ENCODE assay signal across 23 cellular contexts in the genomic region with DNA sequence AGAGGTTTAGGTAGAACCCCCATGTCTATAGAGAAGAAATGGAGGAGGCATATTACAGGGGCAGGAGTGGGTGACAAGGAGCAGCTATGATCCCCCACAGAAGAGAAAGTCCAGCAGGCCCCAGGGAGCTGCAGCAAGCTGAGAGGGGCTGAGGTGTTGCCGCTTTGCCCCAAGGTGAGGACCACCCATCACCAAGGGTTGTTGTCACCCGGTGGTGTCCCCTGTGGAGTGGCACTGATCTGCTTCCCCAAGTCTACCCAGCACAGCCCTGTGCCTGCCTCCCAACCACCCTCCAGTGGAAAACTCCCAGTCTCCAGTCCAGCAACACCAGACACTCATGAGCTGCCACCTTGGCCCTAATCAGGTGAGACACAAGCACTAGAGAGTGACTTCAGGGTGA.
"Had no signal": no experiment of that assay in that cellular context is flagged by ENCODE, and none has a peak within 500 bp of the region (broad histone marks: within the 10 kb centered on the region; RNA-seq: fewer than 3 reads in every experiment).

No MANE protein-coding gene starts in this region.

- H3K4me3 ChIP-seq: gastroesophageal sphincter, hepatocyte, smooth muscle cell, stomach, thyroid gland, upper lobe of left lung, vagina had no signal

- H3K27ac ChIP-seq: gastroesophageal sphincter, hepatocyte, neutrophil, stomach, thyroid gland, upper lobe of left lung, vagina had no signal

- H3K9me3 ChIP-seq: gastroesophageal sphincter, neutrophil, stomach, thyroid gland, upper lobe of left lung, vagina had no signal

- H3K36me3 ChIP-seq: gastroesophageal sphincter, neutrophil, stomach, thyroid gland, upper lobe of left lung, vagina had no signal

- H3K4me1 ChIP-seq: vagina had no signal

- ATAC-seq: activated CD8-positive, alpha-beta memory T cell treated with anti-CD3 and anti-CD28 coated beads, Interleukin-2, amount 10 ng/mL, durations not matched to agents 7 days and 5 days; activated CD8-positive, alpha-beta T cell treated with anti-CD3 and anti-CD28 coated beads, Interleukin-2, amount 10 ng/mL, durations not matched to agents 7 days and 5 days; activated naive CD8-positive, alpha-beta T cell treated with anti-CD3 and anti-CD28 coated beads, Interleukin-2, amount 50 U/mL, for 24 hours; gastroesophageal sphincter; left ventricle myocardium superior; stimulated activated naive B cell treated with anti-CD40 and anti-IgM and Interleukin-4, amounts not matched to agents 10 μg/mL and 1 μg/mL and 100 μg/mL, for 72 hours had no signal

- DNase-seq: activated CD4-positive, alpha-beta T cell treated with anti-CD3 and anti-CD28 coated beads for 1 hour; activated CD4-positive, alpha-beta T cell treated with anti-CD3 and anti-CD28 coated beads, Interleukin-2, amount 10 ng/mL, durations not matched to agents 7 days and 5 days; activated CD8-positive, alpha-beta memory T cell treated with anti-CD3 and anti-CD28 coated beads, Interleukin-2, amount 10 ng/mL, durations not matched to agents 7 days and 5 days; activated CD8-positive, alpha-beta T cell treated with anti-CD3 and anti-CD28 coated beads, Interleukin-2, amount 10 ng/mL, durations not matched to agents 7 days and 5 days; activated naive CD8-positive, alpha-beta T cell treated with anti-CD3 and anti-CD28 coated beads, Interleukin-2, amount 50 U/mL, for 24 hours; activated T-cell treated with anti-CD3 and anti-CD28 coated beads, Interleukin-2, amount 50 U/mL, for 48 hours; amygdala; caudate nucleus; islet precursor cell; left cardiac atrium; left ventricle myocardium superior; mammary epithelial cell; stimulated activated CD4-positive, alpha-beta T cell treated with anti-CD3 and anti-CD28 coated beads, Interleukin-2, amount 100 ng/mL, for 24 hours; stimulated activated naive B cell treated with anti-CD40 and anti-IgM and Interleukin-4, amounts not matched to agents 10 μg/mL and 1 μg/mL and 100 μg/mL, for 72 hours; stomach; T1000; thyroid gland had no signal

- H3K27me3 ChIP-seq: gastroesophageal sphincter, hepatocyte, stomach, thyroid gland, upper lobe of left lung, vagina had no signal

- H3K4me2 ChIP-seq: hepatocyte, smooth muscle cell had no signal

- H2AFZ ChIP-seq: hepatocyte had no signal
